Comparison of ENCODE assay signal across 1 cellular context in genomic region chr6:111482959-111483735, GRCh38.
TF ChIP-seq lines count a peak whose summit lies in the region.

REV3L (minus strand) TSS chr6:111483218; CDS start chr6:111482888, 330 bp downstream.

TF ChIP-seq in HepG2, 621 proteins besides CTCF, POLR2A, EP300 and RAD21 (continued from another document and continues in another):
- TF ChIP-seq THRA (CRISPR knock-in tag; IDR thresholded peaks at IDR 0.05; ENCODE audit: borderline replicate concordance) = peak; percentile 52; the same call in 1 of the 2 replicates
- TF ChIP-seq ZBTB49 (CRISPR knock-in tag; IDR thresholded peaks at IDR 0.05; ENCODE audit: borderline replicate concordance) = no peak
- TF ChIP-seq NRL (CRISPR knock-in tag; IDR thresholded peaks at IDR 0.05; ENCODE audit: borderline replicate concordance) = peak; percentile 13; the same call in 1 of the 2 replicates
- peak; percentile 86 for TF ChIP-seq GATAD1 (CRISPR knock-in tag; IDR thresholded peaks at IDR 0.05)
- TF ChIP-seq ZNF343 (CRISPR knock-in tag; IDR thresholded peaks at IDR 0.05) = 0 out of 2 replicates have a peak, but pooled peaks have one; percentile 39
- 0 out of 2 replicates have a peak, but pooled peaks have one; percentile 30 for TF ChIP-seq ZNF841 (CRISPR knock-in tag; IDR thresholded peaks at IDR 0.05; ENCODE audit: borderline replicate concordance)
- TF ChIP-seq ZNF780A (CRISPR knock-in tag; IDR thresholded peaks at IDR 0.05) = peak; percentile 85; the same call in 1 of the 2 replicates
- no peak for TF ChIP-seq MYNN (CRISPR knock-in tag; IDR thresholded peaks at IDR 0.05; ENCODE audit: low read depth)
- TF ChIP-seq ZMAT3 (CRISPR knock-in tag; conservative IDR thresholded peaks at IDR 0.05) = no peak; the same call in none of the 2 replicates
- peak; percentile 44 for TF ChIP-seq MED1 (CRISPR knock-in tag; IDR thresholded peaks at IDR 0.05)
- TF ChIP-seq ATF7 (IDR thresholded peaks at IDR 0.05) = 0 out of 2 replicates have a peak, but pooled peaks have one; percentile 42
- TF ChIP-seq ATF7 (CRISPR knock-in tag; IDR thresholded peaks at IDR 0.05) = peak; percentile 88
- peak; percentile 53; the same call in 1 of the 2 replicates for TF ChIP-seq ZMYM3 (CRISPR knock-in tag; IDR thresholded peaks at IDR 0.05)
- peak; percentile 90 for TF ChIP-seq ZBTB7B (CRISPR knock-in tag; IDR thresholded peaks at IDR 0.05)
- 0 out of 2 replicates have a peak, but pooled peaks have one; percentile 1 for TF ChIP-seq EHMT2 (IDR thresholded peaks at IDR 0.05; ENCODE audit: borderline replicate concordance, low read depth, low read length)
- peak; percentile 99 for TF ChIP-seq HNRNPK (IDR thresholded peaks at IDR 0.05; ENCODE audit: low read depth, low read length, poor library complexity, severe bottlenecking)
- peak; percentile 90 for TF ChIP-seq ZNF740 (CRISPR knock-in tag; IDR thresholded peaks at IDR 0.05)
- peak; percentile 56 for TF ChIP-seq RARA (CRISPR knock-in tag; IDR thresholded peaks at IDR 0.05)
- TF ChIP-seq ZNF34 (CRISPR knock-in tag; IDR thresholded peaks at IDR 0.05; ENCODE audit: borderline replicate concordance) = no peak
- TF ChIP-seq THAP8 (CRISPR knock-in tag; IDR thresholded peaks at IDR 0.05; ENCODE audit: borderline replicate concordance) = peak; percentile 30; the same call in 1 of the 2 replicates
- peak; percentile 94 for TF ChIP-seq ZNF281 (CRISPR knock-in tag; IDR thresholded peaks at IDR 0.05; ENCODE audit: borderline replicate concordance)
- no peak; the same call in 1 of the 2 replicates for TF ChIP-seq ZNF501 (CRISPR knock-in tag; IDR thresholded peaks at IDR 0.05)
- TF ChIP-seq USF2 (IDR thresholded peaks at IDR 0.05; ENCODE audit: low read depth, low read length) = no peak
- TF ChIP-seq USF2 (CRISPR knock-in tag; IDR thresholded peaks at IDR 0.05; ENCODE audit: borderline replicate concordance) = no peak
- TF ChIP-seq IRX3 (CRISPR knock-in tag; IDR thresholded peaks at IDR 0.05; ENCODE audit: borderline replicate concordance, low read depth) = 0 out of 2 replicates have a peak, but pooled peaks have one; percentile 66
- TF ChIP-seq ZBTB42 (CRISPR knock-in tag; IDR thresholded peaks at IDR 0.05) = 0 out of 2 replicates have a peak, but pooled peaks have one; percentile 8
- TF ChIP-seq SMAD9 (CRISPR knock-in tag; IDR thresholded peaks at IDR 0.05) = no peak
- peak; percentile 39; the same call in 1 of the 2 replicates for TF ChIP-seq ZFP90 (CRISPR knock-in tag; IDR thresholded peaks at IDR 0.05; ENCODE audit: borderline replicate concordance)
- TF ChIP-seq RFX5 (IDR thresholded peaks at IDR 0.05; ENCODE audit: low read depth, low read length) = peak; percentile 94
- TF ChIP-seq STAT5B (CRISPR knock-in tag; IDR thresholded peaks at IDR 0.05) = no peak
- TF ChIP-seq ZNF770 (CRISPR knock-in tag; IDR thresholded peaks at IDR 0.05) = peak; percentile 69; the same call in 1 of the 2 replicates
- TF ChIP-seq TBX3 (IDR thresholded peaks at IDR 0.05; ENCODE audit: borderline replicate concordance) = peak; percentile 14; the same call in 1 of the 2 replicates
- TF ChIP-seq GFI1 (CRISPR knock-in tag; IDR thresholded peaks at IDR 0.05; ENCODE audit: borderline replicate concordance) = peak; percentile 63; the same call in 1 of the 2 replicates
- TF ChIP-seq SALL1 (CRISPR knock-in tag; IDR thresholded peaks at IDR 0.05) = peak; percentile 18
- peak; percentile 72 for TF ChIP-seq ZGPAT (CRISPR knock-in tag; IDR thresholded peaks at IDR 0.05)
- TF ChIP-seq CBX2 (IDR thresholded peaks at IDR 0.05; ENCODE audit: low read depth, low read length) = no peak
- 0 out of 2 replicates have a peak, but pooled peaks have one; percentile 48 for TF ChIP-seq CBX2 (CRISPR knock-in tag; IDR thresholded peaks at IDR 0.05; ENCODE audit: low read depth)
- peak; percentile 13 for TF ChIP-seq SKI (IDR thresholded peaks at IDR 0.05; ENCODE audit: partially characterized antibody)
- TF ChIP-seq ZSCAN20 (CRISPR knock-in tag; IDR thresholded peaks at IDR 0.05; ENCODE audit: borderline replicate concordance) = peak; percentile 75
- TF ChIP-seq MXI1 (IDR thresholded peaks at IDR 0.05; ENCODE audit: borderline replicate concordance, low read depth, low read length) = peak; percentile 72; the same call in 2 of the 3 replicates
- no peak for TF ChIP-seq ZNF570 (CRISPR knock-in tag; IDR thresholded peaks at IDR 0.05; ENCODE audit: borderline replicate concordance)
- TF ChIP-seq ZNF704 (CRISPR knock-in tag; IDR thresholded peaks at IDR 0.05; ENCODE audit: borderline replicate concordance) = peak; percentile 48; the same call in 1 of the 2 replicates
